ENCODE assay signal across 8 cellular contexts in the genomic region with DNA sequence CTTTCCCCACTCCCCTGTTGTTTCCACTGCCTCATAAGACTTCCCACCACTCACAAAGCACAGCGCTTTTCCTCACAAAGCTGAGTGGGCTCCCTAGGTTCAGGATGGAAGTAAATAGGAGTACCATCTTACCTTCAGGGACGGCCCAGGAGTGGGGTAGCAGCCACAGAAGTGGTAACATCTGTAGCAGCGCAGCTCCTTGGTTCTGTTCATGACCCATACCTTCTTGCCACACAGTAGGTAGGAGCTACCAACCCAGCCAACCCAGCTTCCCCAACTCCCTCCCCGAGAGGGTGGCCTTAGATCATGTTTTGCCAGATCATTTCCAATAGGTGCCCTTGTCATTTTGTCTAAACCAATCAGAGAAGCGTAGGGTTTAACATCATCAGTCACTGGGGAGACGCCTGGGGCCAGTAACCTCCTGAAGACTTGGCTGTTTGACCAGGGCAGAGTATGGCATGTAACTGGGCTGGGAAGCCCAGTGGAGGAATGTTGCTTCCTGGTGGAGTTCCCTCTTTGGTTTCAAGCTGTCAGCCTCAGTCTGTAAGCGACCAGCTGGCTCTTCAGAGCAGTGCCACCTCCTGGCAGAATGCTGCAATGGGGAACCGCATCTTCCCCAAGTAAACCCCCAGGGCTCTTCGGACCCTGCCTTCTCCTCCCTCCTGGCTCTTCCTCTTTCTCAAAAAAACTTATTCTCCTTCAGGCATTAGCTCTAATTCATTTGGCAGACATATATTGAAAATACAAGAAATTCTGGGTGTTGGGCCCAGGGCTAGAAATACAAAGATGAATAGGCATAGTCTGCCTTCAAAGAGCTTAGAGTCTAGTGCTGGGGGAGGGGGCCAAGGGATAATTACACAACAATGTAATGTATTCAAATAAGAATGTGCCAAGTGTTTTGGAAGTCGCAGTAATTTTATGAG. TPM values are rescaled to one million over a fixed set of nuclear protein-coding genes. Genes with fewer than 3 reads are reported as not detected.
DNase-seq lines count a peak whose midpoint lies in the region; ATAC-seq lines count a peak whose summit lies in the region.

TSS of gene HLA-DMA (minus strand) at position 281 of the 923 bp plus-strand sequence. CDS start at position 220, 61 bp downstream.

- H3K36me3 Mint-ChIP-seq in activated CD8-positive, alpha-beta T cell treated with anti-CD3 and anti-CD28 coated beads, Interleukin-2, amount 10 ng/mL, durations not matched to agents 7 days and 5 days (ENCODE audit: low read depth) = peaks cover 6% of the 10 kb centered on the region
- H3K36me3 Mint-ChIP-seq in stimulated activated memory B cell treated with anti-CD40 and anti-IgM and Interleukin-4, amounts not matched to agents 10 μg/mL and 1 μg/mL and 100 μg/mL, for 72 hours = peaks cover 45% of the 10 kb centered on the region

- no peak within 1 kb of the TSS for H2BK15ac ChIP-seq in mesenchymal stem cell (ENCODE audit: low read depth, poor library complexity, severe bottlenecking)

- DNase-seq in NCI-H82 treated with DMSO at 0.1 percent for 48 hours (lab: John Stamatoyannopoulos, UW; ENCODE audit: unreplicated experiment) (peak; percentile 16), mesenchymal stem cell (peak; percentile 97)
- peak; percentile 85 for DNase-seq in activated CD8-positive, alpha-beta T cell treated with anti-CD3 and anti-CD28 coated beads, Interleukin-2, amount 10 ng/mL, durations not matched to agents 7 days and 5 days
- DNase-seq in effector memory CD4-positive, alpha-beta T cell = peak; percentile 52 to 70 (median 70)

- H3K79me1 ChIP-seq in mesenchymal stem cell (replicated peaks; ENCODE audit: low read length, poor library complexity, severe bottlenecking) = peaks cover 9% of the 10 kb centered on the region

- no peaks in the 10 kb centered on the region for H3K9me3 ChIP-seq in BLaER1
- H3K9me3 ChIP-seq in effector memory CD4-positive, alpha-beta T cell (ENCODE audit: control insufficient read depth, low read length) = no peaks in the 10 kb centered on the region
- no peaks in the 10 kb centered on the region for H3K9me3 ChIP-seq in mesenchymal stem cell (ENCODE audit: control insufficient read depth, low read length)

- WGBS in mesenchymal stem cell = 50% methylated on average over 9 of the region's 10 CpGs

- H2BK5ac ChIP-seq in mesenchymal stem cell (ENCODE audit: low read depth, low read length, poor library complexity, severe bottlenecking) = no peak within 1 kb of the TSS

- H3K4me3 Mint-ChIP-seq in activated CD8-positive, alpha-beta T cell treated with anti-CD3 and anti-CD28 coated beads, Interleukin-2, amount 10 ng/mL, durations not matched to agents 7 days and 5 days = peak within 1 kb of the TSS; percentile 77
- H3K4me3 Mint-ChIP-seq in stimulated activated memory B cell treated with anti-CD40 and anti-IgM and Interleukin-4, amounts not matched to agents 10 μg/mL and 1 μg/mL and 100 μg/mL, for 72 hours = peak within 1 kb of the TSS; percentile 97

- H3K23ac ChIP-seq in mesenchymal stem cell (ENCODE audit: low read length in 2 of 2) = no peak within 1 kb of the TSS

- H3K9ac ChIP-seq in BLaER1 (peak within 1 kb of the TSS; percentile 83), mesenchymal stem cell (ENCODE audit: low read length) (peak within 1 kb of the TSS; percentile 66)

- H3K4me2 ChIP-seq in BLaER1 (peak within 1 kb of the TSS; percentile 88), mesenchymal stem cell (ENCODE audit: low read length, poor library complexity, severe bottlenecking) (no peak within 1 kb of the TSS)

- H2BK12ac ChIP-seq in mesenchymal stem cell (ENCODE audit: low read length in 2 of 2) = peak within 1 kb of the TSS in 1 of 2 experiments; percentile 18

- peaks cover 62% of the 10 kb centered on the region for H3K4me1 Mint-ChIP-seq in activated CD8-positive, alpha-beta T cell treated with anti-CD3 and anti-CD28 coated beads, Interleukin-2, amount 10 ng/mL, durations not matched to agents 7 days and 5 days (ENCODE audit: low read depth)
- peaks cover 67% of the 10 kb centered on the region for H3K4me1 Mint-ChIP-seq in stimulated activated memory B cell treated with anti-CD40 and anti-IgM and Interleukin-4, amounts not matched to agents 10 μg/mL and 1 μg/mL and 100 μg/mL, for 72 hours

- H3K27ac Mint-ChIP-seq in activated CD8-positive, alpha-beta T cell treated with anti-CD3 and anti-CD28 coated beads, Interleukin-2, amount 10 ng/mL, durations not matched to agents 7 days and 5 days = peak within 1 kb of the TSS; percentile 83
- peak within 1 kb of the TSS; percentile 98 for H3K27ac Mint-ChIP-seq in stimulated activated memory B cell treated with anti-CD40 and anti-IgM and Interleukin-4, amounts not matched to agents 10 μg/mL and 1 μg/mL and 100 μg/mL, for 72 hours

- H3K27ac ChIP-seq in BLaER1 = peak within 1 kb of the TSS; percentile 86
- H3K27ac ChIP-seq in effector memory CD4-positive, alpha-beta T cell (ENCODE audit: insufficient read depth, low read length, poor library complexity, severe bottlenecking) = peak within 1 kb of the TSS; percentile 19
- no peak within 1 kb of the TSS for H3K27ac ChIP-seq in mesenchymal stem cell (ENCODE audit: low read length, poor library complexity, severe bottlenecking)

- H3K18ac ChIP-seq in mesenchymal stem cell (ENCODE audit: low read depth in 1 of 2, low read length in 2 of 2) = peak within 1 kb of the TSS in 1 of 2 experiments; percentile 55

- no peak within 1 kb of the TSS for H3K14ac ChIP-seq in mesenchymal stem cell (ENCODE audit: low read length in 2 of 2)

- peaks cover 23% of the 10 kb centered on the region; the same call in 1 of the 2 replicates for H4K20me1 ChIP-seq in BLaER1

- no peaks in the 10 kb centered on the region for H3K27me3 ChIP-seq in BLaER1
- H3K27me3 ChIP-seq in effector memory CD4-positive, alpha-beta T cell (replicated peaks; ENCODE audit: control insufficient read depth, insufficient read depth, low read length, poor library complexity, severe bottlenecking) = no peaks in the 10 kb centered on the region
- no peaks in the 10 kb centered on the region for H3K27me3 ChIP-seq in mesenchymal stem cell (ENCODE audit: control insufficient read depth in 1 of 2, insufficient read depth in 1 of 2, low read length in 2 of 2)

- no peak within 1 kb of the TSS for H2AK5ac ChIP-seq in mesenchymal stem cell (ENCODE audit: low read length, severe bottlenecking)

- peak within 1 kb of the TSS; percentile 79 for H4K8ac ChIP-seq in mesenchymal stem cell (ENCODE audit: low read length)

- H3K4me1 ChIP-seq in BLaER1 (peaks cover 80% of the 10 kb centered on the region), mesenchymal stem cell (ENCODE audit: control insufficient read depth, insufficient read depth, low read depth, low read length) (peaks cover 3% of the 10 kb centered on the region)
- peaks cover 7% of the 10 kb centered on the region for H3K4me1 ChIP-seq in effector memory CD4-positive, alpha-beta T cell (ENCODE audit: control insufficient read depth, insufficient read depth, low read length, poor library complexity, severe bottlenecking)

- H4K91ac ChIP-seq in mesenchymal stem cell (ENCODE audit: low read length) = no peak within 1 kb of the TSS

- H3K4ac ChIP-seq in mesenchymal stem cell (ENCODE audit: low read depth in 1 of 2, low read length in 2 of 2) = peak within 1 kb of the TSS in 1 of 2 experiments; percentile 13

- H3K27me3 Mint-ChIP-seq in activated CD8-positive, alpha-beta T cell treated with anti-CD3 and anti-CD28 coated beads, Interleukin-2, amount 10 ng/mL, durations not matched to agents 7 days and 5 days (ENCODE audit: low read depth) = no peaks in the 10 kb centered on the region
- no peaks in the 10 kb centered on the region for H3K27me3 Mint-ChIP-seq in stimulated activated memory B cell treated with anti-CD40 and anti-IgM and Interleukin-4, amounts not matched to agents 10 μg/mL and 1 μg/mL and 100 μg/mL, for 72 hours

- H3K36me3 ChIP-seq in BLaER1 (peaks cover 26% of the 10 kb centered on the region), mesenchymal stem cell (ENCODE audit: control insufficient read depth in 1 of 2, insufficient read depth in 2 of 2, low read depth in 1 of 2, low read length in 2 of 2) (no peaks in the 10 kb centered on the region)
- H3K36me3 ChIP-seq in effector memory CD4-positive, alpha-beta T cell (ENCODE audit: control insufficient read depth, insufficient read depth, low read length) = no peaks in the 10 kb centered on the region

- CTCF ChIA-PET in activated CD8-positive, alpha-beta T cell treated with anti-CD3 and anti-CD28 coated beads, Interleukin-2, amount 10 ng/mL, durations not matched to agents 7 days and 5 days (lab: Charles Lee) = interaction anchor here (0.8 to 10.8 kb wide), 32 partner anchors 15 to 167 kb away, joined by 3 to 519 read pairs (median 8); partner anchors contain the start of genes BRD2, HLA-DMB, HLA-DPB1 and PSMB9

- H3K9me3 Mint-ChIP-seq in activated CD8-positive, alpha-beta T cell treated with anti-CD3 and anti-CD28 coated beads, Interleukin-2, amount 10 ng/mL, durations not matched to agents 7 days and 5 days (ENCODE audit: insufficient read depth) = no peaks in the 10 kb centered on the region
- H3K9me3 Mint-ChIP-seq in stimulated activated memory B cell treated with anti-CD40 and anti-IgM and Interleukin-4, amounts not matched to agents 10 μg/mL and 1 μg/mL and 100 μg/mL, for 72 hours = no peaks in the 10 kb centered on the region

- POLR2A ChIA-PET in activated CD8-positive, alpha-beta T cell treated with anti-CD3 and anti-CD28 coated beads, Interleukin-2, amount 10 ng/mL, durations not matched to agents 7 days and 5 days (lab: Charles Lee) = interaction anchor here (0.6 to 13.5 kb wide), 15 partner anchors 9 to 318 kb away, joined by 3 to 307 read pairs (median 5); partner anchors contain the start of genes BRD2, PSMB9, RPS18 and TAP1

- ATAC-seq in GM18870 (IDR thresholded peaks at IDR 0.05; ENCODE audit: unreplicated experiment) = peak; percentile 86
- ATAC-seq in HG03095 (IDR thresholded peaks at IDR 0.05; ENCODE audit: unreplicated experiment) = peak; percentile 83
- peak; percentile 98 for ATAC-seq in activated CD8-positive, alpha-beta T cell treated with anti-CD3 and anti-CD28 coated beads, Interleukin-2, amount 10 ng/mL, durations not matched to agents 7 days and 5 days
- ATAC-seq in stimulated activated memory B cell treated with anti-CD40 and anti-IgM and Interleukin-4, amounts not matched to agents 10 μg/mL and 1 μg/mL and 100 μg/mL, for 72 hours = peak; percentile 97

- no peak within 1 kb of the TSS for H2BK120ac ChIP-seq in mesenchymal stem cell (ENCODE audit: low read depth, low read length)

- H3K4me3 ChIP-seq in BLaER1 (peak within 1 kb of the TSS; percentile 69), mesenchymal stem cell (ENCODE audit: insufficient read depth in 1 of 2, low read depth in 1 of 2, low read length in 2 of 2) (peak within 1 kb of the TSS in 1 of 2 experiments; percentile 74)
- H3K4me3 ChIP-seq in effector memory CD4-positive, alpha-beta T cell (ENCODE audit: insufficient read depth, low read depth, low read length, poor library complexity, severe bottlenecking) = peak within 1 kb of the TSS; percentile 37

- H2AFZ ChIP-seq in mesenchymal stem cell (ENCODE audit: low read depth, low read length) = no peak within 1 kb of the TSS

RNA-seq across cellular contexts. Expression of gene HLA-DMA, which starts in this region (rescaled TPM):
- 10 to 100 TPM; 28.6 to 30.5 TPM for total RNA-seq in activated CD8-positive, alpha-beta T cell treated with anti-CD3 and anti-CD28 coated beads, Interleukin-2, amount 10 ng/mL, durations not matched to agents 7 days and 5 days
- polyA plus RNA-seq in mesenchymal stem cell (2013, experiment 1 of 2) = 12.4 TPM
- 12.7 TPM for polyA plus RNA-seq in mesenchymal stem cell (2013, experiment 2 of 2)

Comparison
In these comparisons a context has a peak if more than half of its experiments do, and no peak if none do; other contexts are left out.
1. DNase-seq: peak in every context shown above with its lines; median percentile 97 in mesenchymal stem cell; 85 in activated CD8-positive, alpha-beta T cell treated with anti-CD3 and anti-CD28 coated beads, Interleukin-2, amount 10 ng/mL, durations not matched to agents 7 days and 5 days; 70 in effector memory CD4-positive, alpha-beta T cell; 16 in NCI-H82 treated with DMSO at 0.1 percent for 48 hours.